ENCODE assay signal across 10 cellular contexts in the genomic region with DNA sequence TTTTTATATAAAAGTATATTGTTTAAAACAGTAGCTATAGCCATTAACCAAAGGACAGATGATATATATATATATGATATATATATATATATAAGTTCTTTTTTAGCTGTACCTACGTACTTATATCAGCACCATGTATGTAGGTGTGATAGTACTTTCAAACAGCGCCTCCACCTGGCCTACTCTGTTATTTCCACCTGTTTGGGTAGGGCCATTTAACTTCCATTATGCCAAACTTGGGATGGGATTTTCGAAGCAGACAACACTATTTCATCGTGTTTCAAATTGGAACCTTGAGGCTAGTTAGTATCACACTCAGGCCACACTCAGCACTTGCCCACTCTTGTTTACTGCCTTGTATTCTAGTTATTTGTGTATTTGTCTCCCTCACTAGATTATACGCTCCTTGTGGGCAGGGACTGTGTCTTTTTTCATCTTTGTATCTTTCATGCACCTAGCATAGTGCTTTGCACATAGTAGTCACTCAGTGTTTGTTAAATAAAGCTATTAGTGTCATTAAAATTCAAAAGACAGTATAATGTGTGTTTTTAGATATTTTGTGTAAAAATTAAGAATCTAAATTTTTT. TPM values are rescaled to one million over a fixed set of nuclear protein-coding genes. Genes with fewer than 3 reads are reported as not detected.
DNase-seq lines count a peak whose midpoint lies in the region; ATAC-seq and TF ChIP-seq lines count a peak whose summit lies in the region.
"Had no signal": no experiment of that assay in that cellular context is flagged by ENCODE, and none has a peak within 500 bp of the region (broad histone marks: within the 10 kb centered on the region; RNA-seq: fewer than 3 reads in every experiment).

No MANE protein-coding gene starts in this region.

- intact Hi-C loops in sciatic nerve (cut with DNase I) = no loop called here

- H3K4me2 ChIP-seq in H9 (ENCODE audit: insufficient read depth, insufficient read length, low read length) (no peak overlapping the region), hepatocyte (no peak overlapping the region)

- H3K23ac ChIP-seq in H9 (ENCODE audit: insufficient read length, low read depth, low read length) = no peak overlapping the region

- no peak overlapping the region for H3K27ac Mint-ChIP-seq in H9
- H3K27ac Mint-ChIP-seq: T-helper 1 cell treated with Interleukin-12 subunit alpha and Interleukin-12 subunit beta and Interleukin-4 antibody, amounts not matched to agents 30 μg/mL and 1 μg/mL, for 36 hours had no signal

- no peak overlapping the region for H4K91ac ChIP-seq in H9 (ENCODE audit: insufficient read length, low read depth, low read length)

- H4K5ac ChIP-seq in H9 (ENCODE audit: insufficient read length, low read depth, low read length) = no peak overlapping the region

- no peak overlapping the region for H2AFZ ChIP-seq in H9 (ENCODE audit: low read length)
- H2AFZ ChIP-seq in hepatocyte = no peak overlapping the region

- peaks cover 9 to 51% (median 48%) of the 10 kb centered on the region in 3 experiments; a peak in 6 of 7 replicates for H3K36me3 Mint-ChIP-seq in H9 (ENCODE audit: insufficient read depth in 1 of 3, low read depth in 3 of 3)

- no peaks in the 10 kb centered on the region for H3K27me3 Mint-ChIP-seq in H9 (ENCODE audit: low read depth)

- H2BK12ac ChIP-seq in H9 (ENCODE audit: insufficient read length, low read depth, low read length) = no peak overlapping the region

- no peak overlapping the region for H2BK20ac ChIP-seq in H9 (ENCODE audit: low read depth, low read length, poor library complexity, severe bottlenecking)

- no peaks in the 10 kb centered on the region for H3K9me3 Mint-ChIP-seq in H9
- H3K9me3 Mint-ChIP-seq: T-helper 1 cell treated with Interleukin-12 subunit alpha and Interleukin-12 subunit beta and Interleukin-4 antibody, amounts not matched to agents 30 μg/mL and 1 μg/mL, for 36 hours had no signal

- H3K9me2 ChIP-seq in hepatocyte (replicated peaks; ENCODE audit: insufficient read depth) = no peaks in the 10 kb centered on the region

- H3K79me1 ChIP-seq in H9 (ENCODE audit: insufficient read depth, low read depth, low read length, poor library complexity, severe bottlenecking) = no peaks in the 10 kb centered on the region

- H3K4me1 Mint-ChIP-seq in H9 = no peaks in the 10 kb centered on the region

- H3K36me3 ChIP-seq in hepatocyte (replicated peaks; ENCODE audit: insufficient read depth, low read depth) = no peaks in the 10 kb centered on the region

- no peak overlapping the region for H2AK5ac ChIP-seq in H9 (ENCODE audit: insufficient read length, low read length)

- H3K4me1 ChIP-seq in H9 (ENCODE audit: insufficient read depth, low read length) (no peaks in the 10 kb centered on the region), hepatocyte (ENCODE audit: insufficient read depth) (no peaks in the 10 kb centered on the region)

- H3K14ac ChIP-seq in H9 (ENCODE audit: insufficient read depth, low read length) = no peak overlapping the region

- no peak overlapping the region for H2BK15ac ChIP-seq in H9 (ENCODE audit: low read depth, low read length)

- TF ChIP-seq CTCF in C4-2B (conservative IDR thresholded peaks at IDR 0.05) = peak; percentile 39
- TF ChIP-seq CTCF in H9 (conservative IDR thresholded peaks at IDR 0.05) = peak; percentile 76
- TF ChIP-seq CTCF in hepatocyte (IDR thresholded peaks at IDR 0.05; ENCODE audit: poor library complexity) = peak; percentile 18

- WGBS in H9 (ENCODE audit: extremely low coverage, insufficient read length, low lambda C conversion rate) = no CpG with 5 or more reads among the region's 5 CpGs
- WGBS in hepatocyte (ENCODE audit: low lambda C conversion rate, missing lambda C conversion rate) = 94% methylated on average over 5 of the region's 5 CpGs

- H3K27me3 ChIP-seq in H9 (ENCODE audit: insufficient read depth, low read length) (no peaks in the 10 kb centered on the region), hepatocyte (no peaks in the 10 kb centered on the region)

- no peak overlapping the region for H3K9ac ChIP-seq in H9 (ENCODE audit: extremely low read depth, insufficient read length, low read length)

- H3K4ac ChIP-seq in H9 (ENCODE audit: low read depth, low read length) = no peak overlapping the region

- H3K9me3 ChIP-seq in H9 (ENCODE audit: control insufficient read depth, low read depth, low read length) = no peaks in the 10 kb centered on the region
- H3K9me3 ChIP-seq in hepatocyte (ENCODE audit: low read depth) = no peaks in the 10 kb centered on the region

- H3K79me2 ChIP-seq in H9 (ENCODE audit: insufficient read depth, low read length) (no peaks in the 10 kb centered on the region), hepatocyte (no peaks in the 10 kb centered on the region)

- H3K23me2 ChIP-seq in H9 (ENCODE audit: insufficient read length, low read depth, low read length, poor library complexity, severe bottlenecking) = no peaks in the 10 kb centered on the region

- ATAC-seq in sciatic nerve = no peak

- H3K27ac ChIP-seq in C4-2B (no peak overlapping the region), H9 (ENCODE audit: insufficient read length, low read depth, low read length) (no peak overlapping the region), hepatocyte (no peak overlapping the region)

- H3K4me3 Mint-ChIP-seq in H9 = no peak overlapping the region
- H3K4me3 Mint-ChIP-seq: T-helper 1 cell treated with Interleukin-12 subunit alpha and Interleukin-12 subunit beta and Interleukin-4 antibody, amounts not matched to agents 30 μg/mL and 1 μg/mL, for 36 hours had no signal

- no peak overlapping the region for H3K4me3 ChIP-seq in hepatocyte

- no peak overlapping the region for H2BK5ac ChIP-seq in H9 (ENCODE audit: insufficient read length, low read length)

- no peak overlapping the region for H3K18ac ChIP-seq in H9 (ENCODE audit: insufficient read length, low read depth, low read length)

- DNase-seq in H9 (peak; percentile 59), hepatocyte (ENCODE audit: low spot score) (peak; percentile 14), sciatic nerve (ENCODE audit: low spot score) (no peak), germinal center (ENCODE audit: low spot score) (no peak), NCI-H2029 treated with DMSO at 0.1 percent for 48 hours (lab: John Stamatoyannopoulos, UW) (no peak), NCI-H2196 (lab: John Stamatoyannopoulos, UW; ENCODE audit: unreplicated experiment) (no peak)
- peak; percentile 7 to 19 for DNase-seq in activated CD4-positive, alpha-beta T cell treated with anti-CD3 and anti-CD28 coated beads, Interleukin-2, amount 50 U/mL, for 4 hours
- DNase-seq: kidney had no signal

- H4K20me1 ChIP-seq in H9 (ENCODE audit: control insufficient read depth, insufficient read depth, insufficient read length) (no peaks in the 10 kb centered on the region), hepatocyte (ENCODE audit: insufficient read depth, poor library complexity, severe bottlenecking) (no peaks in the 10 kb centered on the region)

- no peak overlapping the region for H2BK120ac ChIP-seq in H9 (ENCODE audit: low read depth, low read length, poor library complexity, severe bottlenecking)

- no peak overlapping the region for H3T11ph ChIP-seq in H9 (ENCODE audit: low read length)

- H3K56ac ChIP-seq in H9 (ENCODE audit: insufficient read length, low read depth, low read length) = no peak overlapping the region

- no peak overlapping the region for H4K8ac ChIP-seq in H9 (replicated peaks; ENCODE audit: insufficient read length, low read depth, low read length)

RNA-seq across cellular contexts. Expression of a gene that starts 11.8 kb away (rescaled TPM):
- total RNA-seq in H9 (2021) = 241 and 254 TPM in 2 replicates
- 342 and 356 TPM in 2 replicates for total RNA-seq in hepatocyte
- 90.6 and 98.5 TPM in 2 replicates for polyA plus RNA-seq in hepatocyte
- total RNA-seq in sciatic nerve = 213 TPM

RNA-seq across cellular contexts. Expression of a gene that starts 42.5 kb away (rescaled TPM):
- total RNA-seq in H9 (2021) = 27.6 and 28.8 TPM in 2 replicates
- total RNA-seq in hepatocyte = 32.3 and 43.8 TPM in 2 replicates
- 12.5 and 13.5 TPM in 2 replicates for polyA plus RNA-seq in hepatocyte
- total RNA-seq in sciatic nerve = 34.7 TPM

Comparison
In these comparisons a context has a peak if more than half of its experiments do, and no peak if none do; other contexts are left out.
1. CTCF ChIP-seq: peak in every context shown above with its lines; median percentile 76 in H9; 39 in C4-2B; 18 in hepatocyte.
2. DNase-seq: peak in H9 (single experiment), activated CD4-positive, alpha-beta T cell treated with anti-CD3 and anti-CD28 coated beads, Interleukin-2, amount 50 U/mL, for 4 hours (2 of 2) and hepatocyte (single experiment); none in sciatic nerve (single experiment), germinal center (single experiment), NCI-H2029 treated with DMSO at 0.1 percent for 48 hours (single experiment) and NCI-H2196 (single experiment).